12 cellular contexts compared by ENCODE assay signal in genomic region chr16:84897911-84898377, GRCh38.
DNase-seq lines count a peak whose midpoint lies in the region; ATAC-seq and TF ChIP-seq lines count a peak whose summit lies in the region.
"Had no signal": no experiment of that assay in that cellular context is flagged by ENCODE, and none has a peak within 500 bp of the region (broad histone marks: within the 10 kb centered on the region; RNA-seq: fewer than 3 reads in every experiment).

No MANE protein-coding gene starts in this region.

- no peaks in the 10 kb centered on the region for H3K36me3 Mint-ChIP-seq in activated T-cell treated with anti-CD3 and anti-CD28 coated beads, Interleukin-2, amount 50 U/mL, for 24 hours (ENCODE audit: low read depth)
- H3K36me3 Mint-ChIP-seq: T-cell had no signal

- intact Hi-C loops in OCI-LY7 (cut with micrococcal nuclease; ENCODE audit: unreplicated experiment) = no loop called here

- no peak overlapping the region for H3K4me3 ChIP-seq in OCI-LY7 (ENCODE audit: low read depth, low read length, poor library complexity, severe bottlenecking)
- H3K4me3 ChIP-seq: thoracic aorta had no signal

- H3K4me2 ChIP-seq in OCI-LY7 (ENCODE audit: low read length) = peak overlapping the region; percentile 19; the same call in 1 of the 2 replicates

- H3K79me2 ChIP-seq in OCI-LY7 (ENCODE audit: insufficient read depth, low read depth, low read length) = no peaks in the 10 kb centered on the region

- TF ChIP-seq CTCF in OCI-LY7 (conservative IDR thresholded peaks at IDR 0.05; ENCODE audit: low read length) = no peak
- TF ChIP-seq CTCF in foreskin keratinocyte (conservative IDR thresholded peaks at IDR 0.05) = no peak

- H3K27ac Mint-ChIP-seq in activated T-cell treated with anti-CD3 and anti-CD28 coated beads, Interleukin-2, amount 50 U/mL, for 24 hours = no peak overlapping the region
- H3K27ac Mint-ChIP-seq: T-cell had no signal

- no peak overlapping the region for H3K27ac ChIP-seq in OCI-LY7 (ENCODE audit: low read depth, low read length, poor library complexity, severe bottlenecking)
- H3K27ac ChIP-seq in foreskin keratinocyte = peak overlapping the region; percentile 14

- H3K4me1 ChIP-seq in OCI-LY7 (ENCODE audit: insufficient read depth, low read length, poor library complexity, severe bottlenecking) = peaks cover 33% of the 10 kb centered on the region
- peaks cover 13% of the 10 kb centered on the region for H3K4me1 ChIP-seq in foreskin keratinocyte

- BruUV-seq in OCI-LY7 (replicated peaks; lab: Mats Ljungman, UMichigan) = no TSS peak

- H3K9me3 Mint-ChIP-seq in activated T-cell treated with anti-CD3 and anti-CD28 coated beads, Interleukin-2, amount 50 U/mL, for 24 hours = no peaks in the 10 kb centered on the region
- H3K9me3 Mint-ChIP-seq: T-cell had no signal

- POLR2A ChIA-PET in OCI-LY7 (lab: Charles Lee) = interaction anchor here (1.0 kb wide), 1 partner anchor 24 kb away, joined by 4 read pairs; no protein-coding TSS in a partner anchor

- H3K27me3 Mint-ChIP-seq in activated T-cell treated with anti-CD3 and anti-CD28 coated beads, Interleukin-2, amount 50 U/mL, for 24 hours = peaks cover 9% of the 10 kb centered on the region

- CTCF ChIA-PET in OCI-LY7 (lab: Charles Lee; ENCODE audit: unreplicated experiment) = no interaction called here

- H4K20me1 ChIP-seq in OCI-LY7 (ENCODE audit: insufficient read depth, low read length) = no peaks in the 10 kb centered on the region

- H3K36me3 ChIP-seq in OCI-LY7 (ENCODE audit: insufficient read depth, low read length) = no peaks in the 10 kb centered on the region
- H3K36me3 ChIP-seq: thoracic aorta had no signal

- DNase-seq in GF-D8 (lab: John Stamatoyannopoulos, UW) (peak; percentile 18), OCI-LY7 (ENCODE audit: low spot score) (peak; percentile 44), foreskin keratinocyte (peak; percentile 39 to 59), pons (ENCODE audit: low spot score) (peak; percentile 49)
- DNase-seq in activated T-cell treated with anti-CD3 and anti-CD28 coated beads, Interleukin-2, amount 50 U/mL, for 24 hours = no peak
- DNase-seq: amniotic stem cell, DMS 273 treated with DMSO at 0.1 percent for 48 hours, T-cell had no signal

- H3K4me1 Mint-ChIP-seq in activated T-cell treated with anti-CD3 and anti-CD28 coated beads, Interleukin-2, amount 50 U/mL, for 24 hours (ENCODE audit: low read depth) = peaks cover 5% of the 10 kb centered on the region
- H3K4me1 Mint-ChIP-seq: T-cell had no signal

- H2AFZ ChIP-seq in OCI-LY7 (ENCODE audit: low read length) = 0 out of 2 replicates have a peak overlapping the region, but pooled peaks have one; percentile 5

- ATAC-seq in foreskin keratinocyte = no peak
- no peak for ATAC-seq in HG03045 (IDR thresholded peaks at IDR 0.05; ENCODE audit: unreplicated experiment)
- ATAC-seq in GM18511 (IDR thresholded peaks at IDR 0.05; ENCODE audit: unreplicated experiment) = no peak
- no peak for ATAC-seq in GM21367 (IDR thresholded peaks at IDR 0.05; ENCODE audit: unreplicated experiment)
- ATAC-seq: T-cell had no signal

- no peaks in the 10 kb centered on the region for H3K9me3 ChIP-seq in OCI-LY7 (ENCODE audit: low read length)
- H3K9me3 ChIP-seq: thoracic aorta had no signal

- no peaks in the 10 kb centered on the region for H3K9me2 ChIP-seq in OCI-LY7 (ENCODE audit: insufficient read depth, low read length)

- no peak overlapping the region for H3K4me3 Mint-ChIP-seq in activated T-cell treated with anti-CD3 and anti-CD28 coated beads, Interleukin-2, amount 50 U/mL, for 24 hours
- H3K4me3 Mint-ChIP-seq: T-cell had no signal

- H3K27me3 ChIP-seq in foreskin keratinocyte = no peaks in the 10 kb centered on the region
